ENCODE assay signal across 24 cellular contexts in genomic region chr3:84683493-84683892, GRCh38.
"Had no signal": no experiment of that assay in that cellular context is flagged by ENCODE, and none has a peak within 500 bp of the region (broad histone marks: within the 10 kb centered on the region; RNA-seq: fewer than 3 reads in every experiment).

No MANE protein-coding gene starts in this region.

- ATAC-seq: activated CD4-positive, CD25-positive, alpha-beta regulatory T cell treated with anti-CD3 and anti-CD28 coated beads, Interleukin-2, amount 50 U/mL, for 24 hours; activated CD8-positive, alpha-beta T cell treated with anti-CD3 and anti-CD28 coated beads, Interleukin-2, amount 10 ng/mL, durations not matched to agents 7 days and 5 days; body of pancreas had no signal

- H3K27me3 Mint-ChIP-seq: activated naive CD4-positive, alpha-beta T cell treated with anti-CD3 and anti-CD28 coated beads, Interleukin-2, amount 50 U/mL, for 24 hours; IgD-negative memory B cell had no signal

- H3K4me1 Mint-ChIP-seq: activated naive CD4-positive, alpha-beta T cell treated with anti-CD3 and anti-CD28 coated beads, Interleukin-2, amount 50 U/mL, for 24 hours had no signal

- H3K36me3 Mint-ChIP-seq: activated naive CD4-positive, alpha-beta T cell treated with anti-CD3 and anti-CD28 coated beads, Interleukin-2, amount 50 U/mL, for 24 hours; IgD-negative memory B cell had no signal

- DNase-seq: activated CD4-positive, alpha-beta T cell treated with anti-CD3 and anti-CD28 coated beads for 4 hours; activated CD8-positive, alpha-beta memory T cell treated with anti-CD3 and anti-CD28 coated beads, Interleukin-2, amount 50 U/mL, for 48 hours; activated CD8-positive, alpha-beta T cell treated with anti-CD3 and anti-CD28 coated beads, Interleukin-2, amount 10 ng/mL, durations not matched to agents 7 days and 5 days; activated effector memory CD4-positive, alpha-beta T cell treated with Interleukin-2 at 50 U/mL for 16 hours; activated naive CD4-positive, alpha-beta T cell; activated T-cell treated with anti-CD3 and anti-CD28 coated beads, Interleukin-2, amount 50 U/mL, for 1 hour; amniotic stem cell; body of pancreas; central memory CD4-positive, alpha-beta T cell; MG63; MV-4-11; NCI-H1092 treated with DMSO at 0.1 percent for 48 hours; NCI-H1436; NCI-H1694 treated with DMSO at 0.1 percent for 48 hours; NCI-H2029 treated with DMSO at 0.1 percent for 48 hours; NCI-H526 treated with DMSO at 0.1 percent for 48 hours; NK-92 treated with Interleukin-12 subunit alpha and Interleukin-12 subunit beta, amount 100 ng/mL, for 24 hours; PC-9; SHP77 treated with DMSO at 0.1 percent for 48 hours; SW 1271 had no signal

- H3K9me3 Mint-ChIP-seq: IgD-negative memory B cell had no signal

- H3K4me3 Mint-ChIP-seq: activated CD8-positive, alpha-beta T cell treated with anti-CD3 and anti-CD28 coated beads, Interleukin-2, amount 10 ng/mL, durations not matched to agents 7 days and 5 days; activated naive CD4-positive, alpha-beta T cell treated with anti-CD3 and anti-CD28 coated beads, Interleukin-2, amount 50 U/mL, for 24 hours; IgD-negative memory B cell; T-helper 1 cell treated with Interleukin-12 subunit alpha and Interleukin-12 subunit beta and Interleukin-4 antibody, amounts not matched to agents 30 μg/mL and 1 μg/mL, for 36 hours had no signal

- H3K27ac Mint-ChIP-seq: activated CD8-positive, alpha-beta T cell treated with anti-CD3 and anti-CD28 coated beads, Interleukin-2, amount 10 ng/mL, durations not matched to agents 7 days and 5 days; activated naive CD4-positive, alpha-beta T cell treated with anti-CD3 and anti-CD28 coated beads, Interleukin-2, amount 50 U/mL, for 24 hours; IgD-negative memory B cell; T-helper 1 cell treated with Interleukin-12 subunit alpha and Interleukin-12 subunit beta and Interleukin-4 antibody, amounts not matched to agents 30 μg/mL and 1 μg/mL, for 36 hours had no signal
